ENCODE assay signal across 10 cellular contexts in the genomic region with DNA sequence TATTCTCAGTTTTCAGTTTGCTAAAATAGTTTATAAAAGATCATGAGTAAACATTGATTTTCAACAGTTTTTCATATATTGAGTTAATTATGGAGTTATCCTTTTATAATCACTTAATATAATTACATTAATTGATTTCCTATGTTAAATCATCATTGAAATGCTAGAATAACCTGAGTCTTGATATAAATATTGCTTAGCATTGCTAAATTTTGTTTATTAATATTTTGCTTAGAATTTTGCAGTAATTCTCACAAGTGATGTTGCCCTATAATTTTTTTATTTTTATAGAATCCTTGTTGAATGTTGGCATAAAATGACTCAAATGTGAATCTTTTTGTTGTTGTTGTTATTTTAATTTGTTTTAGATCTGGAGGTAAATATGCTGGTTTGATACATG.
"Had no signal": no experiment of that assay in that cellular context is flagged by ENCODE, and none has a peak within 500 bp of the region (broad histone marks: within the 10 kb centered on the region; RNA-seq: fewer than 3 reads in every experiment).

No MANE protein-coding gene starts in this region.

- H3K27ac ChIP-seq: GM23248, KMS-11 had no signal

- H3K4me1 ChIP-seq: HAP-1 had no signal

- H3K4me2 ChIP-seq: KMS-11 had no signal

- ATAC-seq: HCT116 had no signal

- DNase-seq: GM23248, GOT3, H7, HFFc6, Karpas-422, KBM-7 had no signal

- FAIRE-seq: HTR-8/SVneo had no signal

- H2AFZ ChIP-seq: GM23248 had no signal

- H3K9me3 ChIP-seq: HAP-1 had no signal

- H3K36me3 ChIP-seq: HAP-1 had no signal

- H3K4me3 ChIP-seq: GM23248, HAP-1 had no signal

- H3K9ac ChIP-seq: GM23248, KMS-11 had no signal
